21 cellular contexts compared by ENCODE assay signal in the genomic region with DNA sequence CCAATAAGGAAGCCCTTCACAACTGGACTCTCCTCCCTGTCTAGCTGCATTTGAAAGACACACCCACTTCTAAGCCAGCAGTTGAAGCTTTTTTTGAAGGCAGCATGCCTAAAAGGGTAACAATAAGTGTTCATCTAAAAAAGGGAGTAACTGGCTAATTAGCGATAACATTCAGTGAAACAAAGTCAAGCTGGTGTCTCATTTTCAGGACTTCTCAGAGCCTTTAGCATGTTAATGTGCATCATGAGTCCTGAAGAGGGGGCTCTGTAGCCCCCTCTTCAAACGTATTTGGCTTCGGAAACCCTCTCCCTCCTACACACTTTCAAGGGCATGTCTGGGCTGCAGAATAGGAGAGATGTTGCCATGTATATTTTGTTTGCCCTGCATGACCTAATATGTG.
"Had no signal": no experiment of that assay in that cellular context is flagged by ENCODE, and none has a peak within 500 bp of the region (broad histone marks: within the 10 kb centered on the region; RNA-seq: fewer than 3 reads in every experiment).

No MANE protein-coding gene starts in this region.

- DNase-seq: KBM-7, MG63, NCI-H1092 treated with DMSO at 0.1 percent for 48 hours, NCI-H1436, NCI-H187, NCI-H2029, NCI-H2081 treated with DMSO at 0.1 percent for 48 hours, NCI-H2171, NCI-H226, NCI-H446, NCI-H510A, NCI-H524 treated with DMSO at 0.1 percent for 48 hours, NCI-H69, NCI-H774, Right ventricle myocardium superior, RPMI8226, SIG-M5 had no signal

- H3K9me3 ChIP-seq: MG63, SJSA1 had no signal

- FAIRE-seq: RCC 7860 had no signal

- H3K27ac Mint-ChIP-seq: IgD-negative memory B cell had no signal

- H3K36me3 ChIP-seq: MG63, SJSA1 had no signal

- H3K4me3 Mint-ChIP-seq: IgD-negative memory B cell had no signal

- H3K27ac ChIP-seq: SJSA1, SK-N-MC had no signal

- H3K27me3 ChIP-seq: MG63, SJSA1 had no signal

- H3K4me1 Mint-ChIP-seq: IgD-negative memory B cell had no signal

- H3K9me3 Mint-ChIP-seq: IgD-negative memory B cell had no signal

- H3K4me1 ChIP-seq: SJSA1 had no signal

- H3K4me3 ChIP-seq: MG63, SJSA1, SK-N-MC had no signal
